Comparison of ENCODE assay signal across 8 cellular contexts in genomic region chr10:105797234-105797890, GRCh38.
DNase-seq lines count a peak whose midpoint lies in the region; ATAC-seq, FAIRE-seq and TF ChIP-seq lines count a peak whose summit lies in the region.

No MANE protein-coding gene starts in this region.

- H2AFZ ChIP-seq in neural cell (ENCODE audit: low read depth, low read length) = no peak overlapping the region

- TF ChIP-seq RAD21 in neural cell (conservative IDR thresholded peaks at IDR 0.05) = peak; percentile 70

- H4K20me1 ChIP-seq in neural cell (ENCODE audit: insufficient read depth) = no peaks in the 10 kb centered on the region

- no peak overlapping the region for H3K27ac ChIP-seq in neural cell (ENCODE audit: low read length)

- no peaks in the 10 kb centered on the region for H3K9me2 ChIP-seq in neural cell (ENCODE audit: insufficient read depth, low read length)

- H3K9me3 ChIP-seq in neural cell (ENCODE audit: low read length) = no peaks in the 10 kb centered on the region

- DNase-seq in D721Med (ENCODE audit: insufficient read length, low spot score) (no peak), NCI-H1048 (lab: John Stamatoyannopoulos, UW) (peak; percentile 48), dermis blood vessel endothelial cell (peak; percentile 23)
- DNase-seq in stimulated activated CD4-positive, alpha-beta T cell treated with anti-CD3 and anti-CD28 coated beads, Interleukin-1b, Interleukin-23, amount 100 ng/mL, for 48 hours = no peak

- TF ChIP-seq EP300 in neural cell (conservative IDR thresholded peaks at IDR 0.05; ENCODE audit: poor library complexity, severe bottlenecking) = no peak

- no peak overlapping the region for H3K4me3 ChIP-seq in neural cell (ENCODE audit: low read length)

- no peak overlapping the region for H3K9ac ChIP-seq in neural cell (ENCODE audit: low read length)

- no peak overlapping the region for H3K4me2 ChIP-seq in neural cell (ENCODE audit: low read length)

- no peaks in the 10 kb centered on the region for H3K36me3 ChIP-seq in neural cell (ENCODE audit: insufficient read depth, low read length)

- no peak for FAIRE-seq in D721Med (lab: Jason Lieb, UNC)

- H3K79me2 ChIP-seq in neural cell (replicated peaks; ENCODE audit: insufficient read depth, low read length) = no peaks in the 10 kb centered on the region

- no peaks in the 10 kb centered on the region for H3F3A ChIP-seq in neural cell (ENCODE audit: insufficient read depth, low read length, poor library complexity, severe bottlenecking)

- no peaks in the 10 kb centered on the region for H3K27me3 ChIP-seq in neural cell (ENCODE audit: insufficient read depth, low read depth, low read length)

- ATAC-seq in GM21423 (IDR thresholded peaks at IDR 0.05; ENCODE audit: unreplicated experiment) = peak; percentile 68
- no peak for ATAC-seq in GM21528 (IDR thresholded peaks at IDR 0.05; ENCODE audit: low FRiP score, unreplicated experiment)
- ATAC-seq in activated CD4-positive, CD25-positive, alpha-beta regulatory T cell treated with anti-CD3 and anti-CD28 coated beads, Interleukin-2, amount 50 U/mL, for 24 hours = no peak

- TF ChIP-seq CTCF in D721Med (IDR thresholded peaks at IDR 0.05; ENCODE audit: insufficient read depth, missing control alignments) (peak; percentile 67), neural cell (IDR thresholded peaks at IDR 0.05; ENCODE audit: poor library complexity, severe bottlenecking) (peak; percentile 74)

TF ChIP-seq in neural cell, 6 proteins besides CTCF, POLR2A, EP300 and RAD21:
- TF ChIP-seq SMC3 (conservative IDR thresholded peaks at IDR 0.05; ENCODE audit: poor library complexity) (peak; percentile 73), EZH2 (IDR thresholded peaks at IDR 0.05; ENCODE audit: borderline replicate concordance, insufficient read depth, low read length, poor library complexity, severe bottlenecking) (no peak)

Comparison
In these comparisons a context has a peak if more than half of its experiments do, and no peak if none do; other contexts are left out.
1. DNase-seq: peak in NCI-H1048 (single experiment) and dermis blood vessel endothelial cell (single experiment); none in D721Med (single experiment) and stimulated activated CD4-positive, alpha-beta T cell treated with anti-CD3 and anti-CD28 coated beads, Interleukin-1b, Interleukin-23, amount 100 ng/mL, for 48 hours (single experiment).